ENCODE assay signal across 8 cellular contexts in the genomic region with DNA sequence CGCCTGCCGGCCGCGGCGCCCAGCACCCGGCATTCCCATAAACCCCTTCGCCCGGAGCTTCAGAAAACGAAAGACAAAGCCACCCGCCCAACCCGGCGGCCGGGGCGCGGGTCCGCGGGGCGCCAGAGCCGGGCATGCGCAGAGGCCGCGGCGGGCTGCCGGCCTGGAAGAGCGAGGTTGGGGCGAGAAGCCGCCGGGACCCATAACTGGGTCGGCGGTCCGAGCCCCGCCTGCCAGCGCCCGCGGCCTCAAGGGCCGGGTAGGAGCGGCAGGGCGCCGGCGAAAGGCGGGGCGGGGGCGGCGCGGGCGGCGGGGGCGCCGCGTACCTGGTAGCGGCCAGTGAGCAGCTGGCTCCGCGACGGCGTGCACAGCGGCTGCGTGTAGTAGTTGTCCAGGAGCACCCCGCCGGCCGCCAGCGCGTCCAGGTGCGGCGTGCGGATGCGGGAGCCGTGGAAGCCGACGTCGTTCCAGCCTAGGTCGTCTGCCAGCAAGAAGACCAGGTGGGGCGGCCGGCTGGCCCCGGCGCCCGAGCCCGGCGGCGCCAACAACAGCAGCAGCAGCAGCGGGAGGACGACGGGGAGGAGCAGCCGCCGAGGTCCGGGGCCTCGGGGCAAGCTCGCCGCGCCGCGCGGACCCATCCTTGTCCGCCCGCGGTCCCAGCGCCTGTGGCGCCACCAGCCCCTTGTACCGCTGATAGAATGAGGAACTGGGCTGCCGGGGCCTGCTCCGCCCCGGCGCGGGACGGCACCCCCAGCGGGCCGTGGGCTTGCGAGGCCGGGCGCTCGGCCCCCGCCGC. TPM values are rescaled to one million over a fixed set of nuclear protein-coding genes. Genes with fewer than 3 reads are reported as not detected.
DNase-seq lines count a peak whose midpoint lies in the region; TF ChIP-seq lines count a peak whose summit lies in the region.

A gene (minus strand): TSS at position 700 of the 796 bp plus-strand sequence. CDS start 62 bp downstream, at position 638.

- H3K9me3 ChIP-seq in SK-N-MC (ENCODE audit: low read depth, low read length), result no peaks in the 10 kb centered on the region

- peak within 1 kb of the TSS; percentile 84 for H3K9ac ChIP-seq in SK-N-MC (ENCODE audit: insufficient read length)

- CTCF ChIA-PET in HEK293T (lab: Yijun Ruan, JAX), result interaction anchor here (0.6 to 1.6 kb wide), 5 partner anchors 14 to 95 kb away, joined by 3 to 9 read pairs (median 3); no protein-coding TSS in a partner anchor
- CTCF ChIA-PET in activated naive CD4-positive, alpha-beta T cell treated with anti-CD3 and anti-CD28 coated beads, Interleukin-2, amount 10 ng/mL, durations not matched to agents 7 days and 5 days (lab: Charles Lee), result interaction anchor here (1.2 to 1.6 kb wide), 2 partner anchors 8 to 148 kb away, joined by 4 read pairs; no protein-coding TSS in a partner anchor

- no peaks in the 10 kb centered on the region for H3K36me3 Mint-ChIP-seq in activated naive CD4-positive, alpha-beta T cell treated with anti-CD3 and anti-CD28 coated beads, Interleukin-2, amount 10 ng/mL, durations not matched to agents 7 days and 5 days

- peak within 1 kb of the TSS; percentile 38; the same call in 1 of the 2 replicates for H3K27ac ChIP-seq in SK-N-MC
- H3K27ac ChIP-seq in temporal lobe (ENCODE audit: low read depth, low read length), result peak within 1 kb of the TSS; percentile 83

- POLR2A ChIA-PET in HEK293T (lab: Yijun Ruan, JAX), result interaction anchor here (0.6 to 2.7 kb wide), 25 partner anchors 9 to 660 kb away, joined by 3 to 29 read pairs (median 4); no protein-coding TSS in a partner anchor

- peak; percentile 60 for DNase-seq in GM04504 (ENCODE audit: low read depth)
- DNase-seq in HEK293T (ENCODE audit: extremely low spot score), result peak; percentile 90
- peak; percentile 63 for DNase-seq in MV-4-11 (lab: John Stamatoyannopoulos, UW)
- no peak for DNase-seq in SK-N-MC (ENCODE audit: low read depth, low spot score)
- DNase-seq in activated naive CD4-positive, alpha-beta T cell treated with anti-CD3 and anti-CD28 coated beads, Interleukin-2, amount 10 ng/mL, durations not matched to agents 7 days and 5 days, result peak; percentile 82
- DNase-seq in germinal center (ENCODE audit: low spot score), result peak; percentile 91
- DNase-seq in occipital lobe (lab: John Stamatoyannopoulos, UW), result peak; percentile 84

- H3K27ac Mint-ChIP-seq in activated naive CD4-positive, alpha-beta T cell treated with anti-CD3 and anti-CD28 coated beads, Interleukin-2, amount 10 ng/mL, durations not matched to agents 7 days and 5 days, result peak within 1 kb of the TSS; percentile 97

- peaks cover 37% of the 10 kb centered on the region for H3K4me1 Mint-ChIP-seq in activated naive CD4-positive, alpha-beta T cell treated with anti-CD3 and anti-CD28 coated beads, Interleukin-2, amount 10 ng/mL, durations not matched to agents 7 days and 5 days

- H3K9me3 Mint-ChIP-seq in activated naive CD4-positive, alpha-beta T cell treated with anti-CD3 and anti-CD28 coated beads, Interleukin-2, amount 10 ng/mL, durations not matched to agents 7 days and 5 days, result no peaks in the 10 kb centered on the region

- H3K4me3 Mint-ChIP-seq in activated naive CD4-positive, alpha-beta T cell treated with anti-CD3 and anti-CD28 coated beads, Interleukin-2, amount 10 ng/mL, durations not matched to agents 7 days and 5 days, result peak within 1 kb of the TSS; percentile 86

- H3K27me3 Mint-ChIP-seq in activated naive CD4-positive, alpha-beta T cell treated with anti-CD3 and anti-CD28 coated beads, Interleukin-2, amount 10 ng/mL, durations not matched to agents 7 days and 5 days, result peaks cover 6% of the 10 kb centered on the region

- peak within 1 kb of the TSS; percentile 89 for H3K4me3 ChIP-seq in SK-N-MC

- no peaks in the 10 kb centered on the region for H3K36me3 ChIP-seq in SK-N-MC (ENCODE audit: insufficient read depth, low read length)

TF ChIP-seq in HEK293T, 16 proteins besides CTCF, POLR2A, EP300 and RAD21:
- TF ChIP-seq ARNT (IDR thresholded peaks at IDR 0.05), result no peak
- no peak for TF ChIP-seq SUZ12 (IDR thresholded peaks at IDR 0.05)
- TF ChIP-seq TARDBP (IDR thresholded peaks at IDR 0.05), result no peak

RNA-seq across cellular contexts. Expression of the gene that starts here (rescaled TPM):
- total RNA-seq in occipital lobe, result 24.6 TPM
- total RNA-seq in temporal lobe, result 19.4 TPM
